Comparison of ENCODE assay signal across 21 cellular contexts in the genomic region with DNA sequence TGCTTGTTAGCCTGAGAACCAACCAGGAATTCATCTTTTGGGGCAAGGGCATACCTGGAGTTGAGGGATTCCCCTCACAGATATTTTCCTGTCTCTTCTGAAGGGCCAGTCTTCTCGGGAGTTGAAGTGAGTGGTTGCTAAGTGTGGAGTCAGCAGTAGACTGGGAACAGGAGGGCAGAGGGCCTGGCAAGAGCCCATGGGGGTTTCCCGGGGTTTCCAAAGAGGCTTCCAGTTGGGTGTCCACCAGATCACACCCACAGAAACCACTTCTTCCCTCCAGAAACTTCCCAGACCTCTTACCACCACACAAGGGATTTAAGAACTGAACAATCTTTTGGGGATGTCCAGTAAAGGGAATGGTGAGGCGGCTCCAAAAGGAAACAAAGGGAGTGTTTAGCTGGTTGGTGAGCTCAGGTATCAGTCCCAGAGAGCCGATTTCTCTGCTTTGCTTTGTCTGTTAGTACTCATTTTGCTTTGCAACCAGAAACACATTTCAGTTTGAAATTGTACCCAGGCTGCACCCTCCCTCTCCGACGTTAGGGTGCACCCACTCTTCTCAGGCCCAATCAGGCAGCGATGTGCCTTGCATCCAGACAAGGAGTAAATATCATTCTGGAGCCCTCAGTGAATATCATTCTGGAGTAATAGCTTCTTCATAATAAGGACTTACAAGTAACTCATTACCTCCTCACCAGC. TPM values are rescaled to one million over a fixed set of nuclear protein-coding genes. Genes with fewer than 3 reads are reported as not detected.
DNase-seq lines count a peak whose midpoint lies in the region; ATAC-seq, FAIRE-seq and TF ChIP-seq lines count a peak whose summit lies in the region.
"Had no signal": no experiment of that assay in that cellular context is flagged by ENCODE, and none has a peak within 500 bp of the region (broad histone marks: within the 10 kb centered on the region; RNA-seq: fewer than 3 reads in every experiment).

No MANE protein-coding gene starts in this region.

- H3K27ac ChIP-seq in left lung, result no peak overlapping the region
- no peak overlapping the region for H3K27ac ChIP-seq in upper lobe of right lung
- H3K27ac ChIP-seq: A549; BLaER1 treated with 17β-estradiol and CSF1 and Interleukin-3, amounts not matched to agents 10 nM and 100 nM; colonic mucosa; upper lobe of left lung had no signal

- no peak for TF ChIP-seq CTCF in bronchial epithelial cell (IDR thresholded peaks at IDR 0.05; ENCODE audit: insufficient read depth, low read length, severe bottlenecking)
- TF ChIP-seq CTCF in left lung (IDR thresholded peaks at IDR 0.05), result no peak
- no peak for TF ChIP-seq CTCF in upper lobe of right lung (IDR thresholded peaks at IDR 0.05)
- no peak for TF ChIP-seq CTCF in endothelial cell (IDR thresholded peaks at IDR 0.05; ENCODE audit: unreplicated experiment)

- intact Hi-C loops in left lung (cut with DNase I), result no loop called here
- intact Hi-C loops in upper lobe of right lung (cut with DNase I), result no loop called here

- no peak overlapping the region for H3K4me3 ChIP-seq in bronchial epithelial cell (ENCODE audit: low read depth, low read length)
- H3K4me3 ChIP-seq in left lung, result no peak overlapping the region
- H3K4me3 ChIP-seq in upper lobe of right lung, result no peak overlapping the region
- H3K4me3 ChIP-seq: A549; BLaER1 treated with 17β-estradiol and CSF1 and Interleukin-3, amounts not matched to agents 10 nM and 100 nM; colonic mucosa; upper lobe of left lung had no signal

- no peak overlapping the region for H3K27ac Mint-ChIP-seq in endothelial cell (ENCODE audit: unreplicated experiment)
- H3K27ac Mint-ChIP-seq: activated naive CD4-positive, alpha-beta T cell treated with anti-CD3 and anti-CD28 coated beads, Interleukin-2, amount 10 ng/mL, durations not matched to agents 7 days and 5 days; immature natural killer cell; naive thymus-derived CD8-positive, alpha-beta T cell had no signal

- H3K4me1 ChIP-seq in left lung (no peaks in the 10 kb centered on the region), upper lobe of right lung (no peaks in the 10 kb centered on the region)
- H3K4me1 ChIP-seq: A549, colonic mucosa had no signal

- no peak for FAIRE-seq in bronchial epithelial cell (lab: Jason Lieb, UNC)
- FAIRE-seq: A549 had no signal

- H3K9me3 ChIP-seq in left lung (no peaks in the 10 kb centered on the region), upper lobe of right lung (no peaks in the 10 kb centered on the region)
- H3K9me3 ChIP-seq: A549; BLaER1 treated with 17β-estradiol and CSF1 and Interleukin-3, amounts not matched to agents 10 nM and 100 nM; colonic mucosa; upper lobe of left lung had no signal

- H3K36me3 ChIP-seq in bronchial epithelial cell (ENCODE audit: control insufficient read depth, insufficient read depth, low read length) (no peaks in the 10 kb centered on the region), left lung (no peaks in the 10 kb centered on the region), upper lobe of right lung (no peaks in the 10 kb centered on the region)
- H3K36me3 ChIP-seq: BLaER1 treated with 17β-estradiol and CSF1 and Interleukin-3, amounts not matched to agents 10 nM and 100 nM; colonic mucosa; upper lobe of left lung had no signal

- H3K4me1 Mint-ChIP-seq in endothelial cell (ENCODE audit: unreplicated experiment), result no peaks in the 10 kb centered on the region
- H3K4me1 Mint-ChIP-seq: activated naive CD4-positive, alpha-beta T cell treated with anti-CD3 and anti-CD28 coated beads, Interleukin-2, amount 10 ng/mL, durations not matched to agents 7 days and 5 days; immature natural killer cell; naive thymus-derived CD8-positive, alpha-beta T cell had no signal

- ATAC-seq in left lung (peak; percentile 64), upper lobe of right lung (peak; percentile 40), HG02973 (IDR thresholded peaks at IDR 0.05; ENCODE audit: unreplicated experiment) (no peak), GM18502 (IDR thresholded peaks at IDR 0.05; ENCODE audit: poor library complexity, unreplicated experiment) (no peak)
- ATAC-seq: A549; naive thymus-derived CD8-positive, alpha-beta T cell had no signal

- H3K27me3 ChIP-seq in bronchial epithelial cell (ENCODE audit: control insufficient read depth, insufficient read depth, low read length), result no peaks in the 10 kb centered on the region
- no peaks in the 10 kb centered on the region for H3K27me3 ChIP-seq in left lung
- no peaks in the 10 kb centered on the region for H3K27me3 ChIP-seq in upper lobe of right lung
- H3K27me3 ChIP-seq: BLaER1 treated with 17β-estradiol and CSF1 and Interleukin-3, amounts not matched to agents 10 nM and 100 nM; colonic mucosa; upper lobe of left lung had no signal

- H3K4me3 Mint-ChIP-seq in endothelial cell (ENCODE audit: unreplicated experiment), result no peak overlapping the region
- H3K4me3 Mint-ChIP-seq: activated naive CD4-positive, alpha-beta T cell treated with anti-CD3 and anti-CD28 coated beads, Interleukin-2, amount 10 ng/mL, durations not matched to agents 7 days and 5 days; immature natural killer cell; naive thymus-derived CD8-positive, alpha-beta T cell had no signal

- H3K36me3 Mint-ChIP-seq in endothelial cell (ENCODE audit: low read depth, unreplicated experiment), result no peaks in the 10 kb centered on the region
- H3K36me3 Mint-ChIP-seq: activated naive CD4-positive, alpha-beta T cell treated with anti-CD3 and anti-CD28 coated beads, Interleukin-2, amount 10 ng/mL, durations not matched to agents 7 days and 5 days; immature natural killer cell; naive thymus-derived CD8-positive, alpha-beta T cell had no signal

- peak; percentile 44 for DNase-seq in NCI-H345 (lab: John Stamatoyannopoulos, UW)
- DNase-seq in NCI-H345 treated with DMSO at 0.1 percent for 48 hours (lab: John Stamatoyannopoulos, UW; ENCODE audit: unreplicated experiment), result no peak
- peak; percentile 64 for DNase-seq in bronchial epithelial cell (ENCODE audit: low read depth)
- DNase-seq in left lung, result peak in 1 of 2 donors; percentile 37
- DNase-seq in upper lobe of right lung, result no peak
- DNase-seq in endothelial cell (ENCODE audit: low spot score), result no peak
- DNase-seq: activated naive CD4-positive, alpha-beta T cell treated with anti-CD3 and anti-CD28 coated beads, Interleukin-2, amount 10 ng/mL, durations not matched to agents 7 days and 5 days; activated T-cell treated with anti-CD3 and anti-CD28 coated beads, Interleukin-2, amount 50 U/mL, for 1 hour; colonic mucosa; immature natural killer cell; naive thymus-derived CD8-positive, alpha-beta T cell; NCI-H2029; retina; RPMI8226; stimulated activated CD4-positive, alpha-beta T cell treated with anti-CD3 and anti-CD28 coated beads, Interleukin-15, amount 100 ng/mL, for 24 hours; stimulated activated naive CD4-positive, alpha-beta T cell had no signal

- no peaks in the 10 kb centered on the region for H3K27me3 Mint-ChIP-seq in endothelial cell (ENCODE audit: unreplicated experiment)

- H3K9me3 Mint-ChIP-seq in endothelial cell (ENCODE audit: unreplicated experiment), result no peaks in the 10 kb centered on the region
- H3K9me3 Mint-ChIP-seq: activated naive CD4-positive, alpha-beta T cell treated with anti-CD3 and anti-CD28 coated beads, Interleukin-2, amount 10 ng/mL, durations not matched to agents 7 days and 5 days; immature natural killer cell had no signal

RNA-seq across cellular contexts. Expression of gene SPATS2L, which starts 47.5 kb away (rescaled TPM):
- total RNA-seq in bronchial epithelial cell (37.6 and 56.3 TPM in 2 replicates), left lung (10 to 100 TPM; 91.0 to 96.0 TPM), upper lobe of right lung (92.7 TPM), endothelial cell (ENCODE audit: unreplicated experiment) (72.9 TPM)

Comparison
In these comparisons a context has a peak if more than half of its experiments do, and no peak if none do; other contexts are left out.
1. DNase-seq: peak in NCI-H345 (single experiment) and bronchial epithelial cell (single experiment); none in NCI-H345 treated with DMSO at 0.1 percent for 48 hours (single experiment), upper lobe of right lung (single experiment) and endothelial cell (single experiment).
2. ATAC-seq: peak in left lung (single experiment) and upper lobe of right lung (single experiment); none in HG02973 (single experiment) and GM18502 (single experiment).